In genomic region chr7:50303894-50304157, GRCh38 we compare ENCODE assay signal across 1 cellular context.
TF ChIP-seq lines count a peak whose summit lies in the region.

No MANE protein-coding gene starts in this region.

TF ChIP-seq in WTC11, 78 proteins besides CTCF, POLR2A, EP300 and RAD21 (continued from another document):
- no peak for TF ChIP-seq ATF2 (CRISPR knock-in tag; IDR thresholded peaks at IDR 0.05; ENCODE audit: borderline replicate concordance, low read depth)
